Comparison of ENCODE assay signal across 12 cellular contexts in genomic region chr1:74812180-74812541, GRCh38.
DNase-seq lines count a peak whose midpoint lies in the region; ATAC-seq and TF ChIP-seq lines count a peak whose summit lies in the region.
"Had no signal": no experiment of that assay in that cellular context is flagged by ENCODE, and none has a peak within 500 bp of the region (broad histone marks: within the 10 kb centered on the region; RNA-seq: fewer than 3 reads in every experiment).

No MANE protein-coding gene starts in this region.

- H3K27me3 ChIP-seq in KMS-11 (ENCODE audit: insufficient read depth, low read depth) = no peaks in the 10 kb centered on the region

- H4K20me1 ChIP-seq in KMS-11 (ENCODE audit: insufficient read depth) = no peaks in the 10 kb centered on the region

- ATAC-seq in GM18520 (IDR thresholded peaks at IDR 0.05; ENCODE audit: unreplicated experiment) (peak; percentile 95), GM21381 (IDR thresholded peaks at IDR 0.05; ENCODE audit: unreplicated experiment) (peak; percentile 93), HG02973 (IDR thresholded peaks at IDR 0.05; ENCODE audit: unreplicated experiment) (peak; percentile 94), esophagus mucosa (no peak)

- TF ChIP-seq CTCF in KMS-11 (conservative IDR thresholded peaks at IDR 0.05; ENCODE audit: low read depth, low read length) = no peak

- peak overlapping the region; percentile 85 for H3K27ac ChIP-seq in KMS-11
- H3K27ac ChIP-seq: SK-N-MC had no signal

- H3K9ac ChIP-seq in KMS-11 = peak overlapping the region; percentile 56; the same call in 1 of the 2 replicates

- peak overlapping the region; percentile 85 for H3K4me2 ChIP-seq in KMS-11

- DNase-seq in activated T-cell treated with anti-CD3 and anti-CD28 coated beads for 4 hours (no peak), NCI-H2029 (lab: John Stamatoyannopoulos, UW) (no peak), medulla oblongata (ENCODE audit: extremely low spot score) (no peak)
- DNase-seq: activated CD4-positive, alpha-beta T cell treated with anti-CD3 and anti-CD28 coated beads, Interleukin-2, amount 10 ng/mL, durations not matched to agents 7 days and 5 days; CD4-positive, alpha-beta T cell; stimulated activated CD4-positive, alpha-beta T cell treated with anti-CD3 and anti-CD28 coated beads, Interleukin-15, amount 100 ng/mL, for 24 hours had no signal

- peak overlapping the region; percentile 52 for H2AFZ ChIP-seq in KMS-11 (ENCODE audit: low read depth)

- peaks cover 37% of the 10 kb centered on the region for H3K4me1 ChIP-seq in KMS-11 (ENCODE audit: low read depth, poor library complexity, severe bottlenecking)

- no peak overlapping the region for H3K4me3 ChIP-seq in KMS-11 (IDR thresholded peaks at IDR 0.05; ENCODE audit: insufficient read depth, low read depth, low read length)
- H3K4me3 ChIP-seq: SK-N-MC had no signal

- H3K36me3 ChIP-seq in KMS-11 (ENCODE audit: insufficient read depth) = no peaks in the 10 kb centered on the region

- H3K79me2 ChIP-seq in KMS-11 (ENCODE audit: insufficient read depth, low read depth) = no peaks in the 10 kb centered on the region
